Comparison of ENCODE assay signal across 8 cellular contexts in the genomic region with DNA sequence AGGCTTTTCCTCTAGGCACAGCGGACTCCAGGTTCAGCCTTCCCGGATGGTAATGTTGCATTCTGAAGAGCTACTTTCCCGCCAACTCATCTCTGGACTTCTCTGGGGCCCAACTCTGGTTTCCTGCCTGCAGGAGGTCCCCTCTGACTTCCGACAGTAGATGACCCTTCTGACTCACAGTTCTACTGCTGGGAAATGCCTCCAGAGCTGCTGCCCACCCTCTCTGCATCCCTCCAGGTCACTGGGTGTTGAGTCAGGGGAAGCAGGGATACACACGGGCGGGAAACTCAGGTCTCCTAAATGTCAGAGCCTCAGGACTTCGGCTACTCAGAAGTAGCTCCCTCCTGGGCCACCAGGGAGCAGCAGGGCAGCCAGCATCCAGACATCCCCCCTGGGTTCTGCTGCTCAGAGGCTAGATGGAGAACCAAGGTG. TPM values are rescaled to one million over a fixed set of nuclear protein-coding genes. Genes with fewer than 3 reads are reported as not detected.
DNase-seq lines count a peak whose midpoint lies in the region; ATAC-seq, FAIRE-seq and TF ChIP-seq lines count a peak whose summit lies in the region.

No MANE protein-coding gene starts in this region.

- BruUV-seq in K562 (replicated peaks; lab: Mats Ljungman, UMichigan), result no TSS peak

- H2AFZ ChIP-seq in KMS-11 (ENCODE audit: low read depth) (no peak overlapping the region), K562 (ENCODE audit: low read depth, low read length) (peak overlapping the region; percentile 75), smooth muscle cell (ENCODE audit: low read depth) (no peak overlapping the region)

- DNase-seq in activated naive CD4-positive, alpha-beta T cell treated with anti-CD3 and anti-CD28 coated beads, Interleukin-2, amount 10 ng/mL, durations not matched to agents 7 days and 5 days, result peak; percentile 37
- no peak for DNase-seq in activated naive CD4-positive, alpha-beta T cell treated with Interleukin-2 at 50 U/mL for 16 hours
- DNase-seq in K562 (ENCODE audit: extremely low read depth in 1 of 4, low spot score in 3 of 4), result peak; percentile 56 to 69 (median 62)
- no peak for DNase-seq in smooth muscle cell (lab: John Stamatoyannopoulos, UW; ENCODE audit: unreplicated experiment)
- no peak for DNase-seq in inferior parietal cortex (ENCODE audit: extremely low spot score)
- DNase-seq in tibial nerve (ENCODE audit: low spot score in 2 of 2), result no peak

- H3K9me3 ChIP-seq in K562 (replicated peaks; ENCODE audit: control insufficient read depth, insufficient read depth, low read depth, low read length), result no peaks in the 10 kb centered on the region
- no peaks in the 10 kb centered on the region for H3K9me3 ChIP-seq in smooth muscle cell (replicated peaks; ENCODE audit: low read depth)
- no peaks in the 10 kb centered on the region for H3K9me3 ChIP-seq in tibial nerve

- in situ Hi-C loops in K562 (cut with MboI), result no loop called here

- H3K9me3 Mint-ChIP-seq in activated naive CD4-positive, alpha-beta T cell treated with anti-CD3 and anti-CD28 coated beads, Interleukin-2, amount 10 ng/mL, durations not matched to agents 7 days and 5 days, result no peaks in the 10 kb centered on the region

- H4K20me1 ChIP-seq in KMS-11 (ENCODE audit: insufficient read depth) (no peaks in the 10 kb centered on the region), K562 (replicated peaks; ENCODE audit: control insufficient read depth, insufficient read depth, low read length) (no peaks in the 10 kb centered on the region; the same call in 1 of the 2 replicates), smooth muscle cell (ENCODE audit: low read depth) (no peaks in the 10 kb centered on the region)

- TF ChIP-seq EP300 in K562 (IDR thresholded peaks at IDR 0.05; ENCODE audit: low read length) (no peak), tibial nerve (IDR thresholded peaks at IDR 0.05) (no peak)

- POLR2A ChIA-PET in K562 (lab: Yijun Ruan, JAX), result interaction anchor here (0.7 to 2.1 kb wide), 3 partner anchors 10 to 180 kb away, joined by 3 to 11 read pairs (median 3); no protein-coding TSS in a partner anchor

- peaks cover 51% of the 10 kb centered on the region for H3K4me1 ChIP-seq in KMS-11 (ENCODE audit: low read depth, poor library complexity, severe bottlenecking)
- H3K4me1 ChIP-seq in K562 (replicated peaks in 1 of 2; ENCODE audit: control insufficient read depth in 2 of 2, insufficient read depth in 2 of 2, low read length in 2 of 2), result peaks cover 35 to 57% of the 10 kb centered on the region in 2 experiments
- H3K4me1 ChIP-seq in smooth muscle cell (ENCODE audit: low read depth), result peaks cover 33% of the 10 kb centered on the region
- H3K4me1 ChIP-seq in tibial nerve, result peaks cover 0 to 65% (median 36%) of the 10 kb centered on the region in 4 donors

- CTCF ChIA-PET in activated naive CD4-positive, alpha-beta T cell treated with anti-CD3 and anti-CD28 coated beads, Interleukin-2, amount 10 ng/mL, durations not matched to agents 7 days and 5 days (lab: Charles Lee), result interaction anchor here (1.0 to 4.4 kb wide), 12 partner anchors 9 to 403 kb away, joined by 3 to 52 read pairs (median 8); no protein-coding TSS in a partner anchor
- CTCF ChIA-PET in K562 (lab: Yijun Ruan, JAX; ENCODE audit: low intra/inter-chr PET ratio), result no interaction called here

- no peak overlapping the region for H3K4me2 ChIP-seq in KMS-11
- peak overlapping the region; percentile 3 for H3K4me2 ChIP-seq in K562 (ENCODE audit: insufficient read depth, low read length)
- peak overlapping the region; percentile 2 for H3K4me2 ChIP-seq in smooth muscle cell

- ATAC-seq in K562 (peak; percentile 44), GM21737 (IDR thresholded peaks at IDR 0.05; ENCODE audit: unreplicated experiment) (no peak)

- TF ChIP-seq POLR2A in K562 (conservative IDR thresholded peaks at IDR 0.05), result no peak
- no peak for TF ChIP-seq POLR2A in tibial nerve (IDR thresholded peaks at IDR 0.05)

- H3K27me3 Mint-ChIP-seq in activated naive CD4-positive, alpha-beta T cell treated with anti-CD3 and anti-CD28 coated beads, Interleukin-2, amount 10 ng/mL, durations not matched to agents 7 days and 5 days, result peaks cover 10% of the 10 kb centered on the region

- H3K36me3 ChIP-seq in KMS-11 (ENCODE audit: insufficient read depth) (no peaks in the 10 kb centered on the region), K562 (ENCODE audit: control insufficient read depth, insufficient read depth, low read length) (no peaks in the 10 kb centered on the region), smooth muscle cell (ENCODE audit: low read depth) (no peaks in the 10 kb centered on the region), tibial nerve (no peaks in the 10 kb centered on the region)

- no peak overlapping the region for H3K27ac Mint-ChIP-seq in activated naive CD4-positive, alpha-beta T cell treated with anti-CD3 and anti-CD28 coated beads, Interleukin-2, amount 10 ng/mL, durations not matched to agents 7 days and 5 days

- FAIRE-seq in K562 (lab: Jason Lieb, UNC), result peak; percentile 59

- peaks cover 56% of the 10 kb centered on the region for H3K4me1 Mint-ChIP-seq in activated naive CD4-positive, alpha-beta T cell treated with anti-CD3 and anti-CD28 coated beads, Interleukin-2, amount 10 ng/mL, durations not matched to agents 7 days and 5 days

- peak in 1 of 2 experiments; percentile 41; a peak in 2 of 4 replicates for TF ChIP-seq RAD21 in K562 (CRISPR knock-in tag; conservative IDR thresholded peaks at IDR 0.05 in 1 of 2, IDR thresholded peaks at IDR 0.05 in 1 of 2)

- TF ChIP-seq CTCF in KMS-11 (conservative IDR thresholded peaks at IDR 0.05; ENCODE audit: low read depth, low read length) (peak; percentile 26), K562 (IDR thresholded peaks at IDR 0.05 in 2 of 3, conservative IDR thresholded peaks at IDR 0.05 in 1 of 3; ENCODE audit: insufficient read depth in 2 of 3, low read depth in 1 of 3, low read length in 3 of 3) (peak; percentile 49 to 67 (median 62)), smooth muscle cell (IDR thresholded peaks at IDR 0.05; ENCODE audit: borderline replicate concordance, insufficient read depth, poor library complexity, severe bottlenecking) (no peak), tibial nerve (IDR thresholded peaks at IDR 0.05) (no peak)

- H3K27me3 ChIP-seq in KMS-11 (ENCODE audit: insufficient read depth, low read depth), result no peaks in the 10 kb centered on the region
- peaks cover 2 to 4% of the 10 kb centered on the region in 2 experiments; a peak in 2 of 5 replicates for H3K27me3 ChIP-seq in K562 (ENCODE audit: control insufficient read depth in 2 of 2, insufficient read depth in 2 of 2, low read length in 2 of 2)
- H3K27me3 ChIP-seq in smooth muscle cell (ENCODE audit: low read depth), result no peaks in the 10 kb centered on the region
- no peaks in the 10 kb centered on the region for H3K27me3 ChIP-seq in tibial nerve

- peaks cover 7% of the 10 kb centered on the region for H3K9me1 ChIP-seq in K562 (ENCODE audit: control insufficient read depth, insufficient read depth, low read length)

- no peak overlapping the region for H3K27ac ChIP-seq in KMS-11
- no peak overlapping the region for H3K27ac ChIP-seq in K562 (ENCODE audit: extremely low read depth, low read depth, low read length)
- no peak overlapping the region for H3K27ac ChIP-seq in smooth muscle cell (ENCODE audit: low read depth)
- no peak overlapping the region for H3K27ac ChIP-seq in tibial nerve

- H3K9ac ChIP-seq in KMS-11, result no peak overlapping the region
- H3K9ac ChIP-seq in K562 (ENCODE audit: insufficient read depth in 1 of 2, low read depth in 2 of 2, low read length in 2 of 2), result no peak overlapping the region
- H3K9ac ChIP-seq in smooth muscle cell (ENCODE audit: low read depth), result no peak overlapping the region

- H3K79me2 ChIP-seq in KMS-11 (ENCODE audit: insufficient read depth, low read depth), result peaks cover 25% of the 10 kb centered on the region
- peaks cover 11% of the 10 kb centered on the region; the same call in 2 of the 3 replicates for H3K79me2 ChIP-seq in K562 (ENCODE audit: control insufficient read depth, insufficient read depth, low read length)
- no peaks in the 10 kb centered on the region for H3K79me2 ChIP-seq in smooth muscle cell (ENCODE audit: low read depth)

- intact Hi-C loops in K562 (cut with micrococcal nuclease), result no loop called here

- peaks cover 16% of the 10 kb centered on the region for H3K36me3 Mint-ChIP-seq in activated naive CD4-positive, alpha-beta T cell treated with anti-CD3 and anti-CD28 coated beads, Interleukin-2, amount 10 ng/mL, durations not matched to agents 7 days and 5 days

- peaks cover 5% of the 10 kb centered on the region for H3F3A ChIP-seq in smooth muscle cell (ENCODE audit: low read depth)

- H3K4me3 ChIP-seq in KMS-11 (IDR thresholded peaks at IDR 0.05; ENCODE audit: insufficient read depth, low read depth, low read length) (no peak overlapping the region), K562 (no peak overlapping the region), smooth muscle cell (no peak overlapping the region), tibial nerve (no peak overlapping the region)

- no peak overlapping the region for H3K4me3 Mint-ChIP-seq in activated naive CD4-positive, alpha-beta T cell treated with anti-CD3 and anti-CD28 coated beads, Interleukin-2, amount 10 ng/mL, durations not matched to agents 7 days and 5 days

- WGBS in K562 (ENCODE audit: insufficient coverage, low coverage, missing lambda C conversion rate), result 24% methylated on average over 7 of the region's 7 CpGs
- WGBS in smooth muscle cell (ENCODE audit: low lambda C conversion rate), result 24% methylated on average over 7 of the region's 7 CpGs
- WGBS in tibial nerve, 2 donors, result 75 to 76% methylated on average over 7 of the region's 7 CpGs

RNA-seq across cellular contexts. Expression of a gene that starts 2.1 kb away (rescaled TPM):
- total RNA-seq in K562 (2011; cell fraction: chromatin; rRNA removed; ENCODE audit: low replicate concordance), result 31.5 and 80.0 TPM in 2 replicates
- total RNA-seq in K562 (2011; cell fraction: nucleolus; rRNA removed), result 28.8 and 39.0 TPM in 2 replicates
- 28.9 and 35.9 TPM in 2 replicates for total RNA-seq in K562 (2011; cell fraction: nucleoplasm; rRNA removed)
- 5.9 and 8.4 TPM in 2 replicates for total RNA-seq in K562 (2014; rRNA removed)
- 2.8 and 3.3 TPM in 2 replicates for total RNA-seq in K562 (2014; rRNA removed; fragmentation: Illumina TruSeq; extraction: Trizol)
- 3.1 and 3.3 TPM in 2 replicates for total RNA-seq in K562 (2015; rRNA removed; fragmentation: Illumina TruSeq; extraction: Trizol)
- 11.5 and 13.4 TPM in 2 replicates for total RNA-seq in K562 (2021)
- 7.8 and 15.2 TPM in 2 replicates for polyA plus RNA-seq in K562 (2011; rRNA removed)
- 12.7 and 14.0 TPM in 2 replicates for polyA plus RNA-seq in K562 (2011; cell fraction: cytosol; rRNA removed)
- polyA plus RNA-seq in K562 (2011; cell fraction: nucleus; rRNA removed), result 44.2 and 45.1 TPM in 2 replicates
- 7.8 and 10.5 TPM in 2 replicates for polyA plus RNA-seq in K562 (2012)
- 7.3 and 9.6 TPM in 2 replicates for polyA plus RNA-seq in K562 (2014; fragmentation: Illumina TruSeq; extraction: Trizol)
- under 1 TPM; 0.46 to 0.48 TPM for polyA plus RNA-seq in K562 (2014; fragmentation: Nextera tagmentation; extraction: Ambion mirVana)
- polyA plus RNA-seq in K562 (2014; rRNA removed), result 6.3 and 7.5 TPM in 2 replicates
- 13.9 and 15.1 TPM in 2 replicates for polyA minus RNA-seq in K562 (2011; rRNA and poly(A)+ RNA removed)
- 11.5 and 22.6 TPM in 2 replicates for polyA minus RNA-seq in K562 (2011; cell fraction: cytosol; rRNA and poly(A)+ RNA removed)
- 22.5 and 38.5 TPM in 2 replicates for polyA minus RNA-seq in K562 (2011; cell fraction: nucleus; rRNA and poly(A)+ RNA removed)
- total RNA-seq in smooth muscle cell, result 1.9 and 3.4 TPM in 2 replicates
- 1.0 and 1.2 TPM in 2 replicates for polyA plus RNA-seq in smooth muscle cell
- 1 to 10 TPM in 3 of 4 donors, under 1 TPM in 1; 0.84 to 3.3 (median 2.6) TPM for total RNA-seq in tibial nerve

Comparison
In these comparisons a context has a peak if more than half of its experiments do, and no peak if none do; other contexts are left out.
1. DNase-seq: peak in activated naive CD4-positive, alpha-beta T cell treated with anti-CD3 and anti-CD28 coated beads, Interleukin-2, amount 10 ng/mL, durations not matched to agents 7 days and 5 days (single experiment) and K562 (4 of 4); none in activated naive CD4-positive, alpha-beta T cell treated with Interleukin-2 at 50 U/mL for 16 hours (single experiment), smooth muscle cell (single experiment), inferior parietal cortex (single experiment) and tibial nerve (0 of 2).
2. CTCF ChIP-seq: peak in KMS-11 (single experiment) and K562 (3 of 3); none in smooth muscle cell (single experiment) and tibial nerve (0 of 5).